Comparison of ENCODE assay signal across 28 cellular contexts in the genomic region with DNA sequence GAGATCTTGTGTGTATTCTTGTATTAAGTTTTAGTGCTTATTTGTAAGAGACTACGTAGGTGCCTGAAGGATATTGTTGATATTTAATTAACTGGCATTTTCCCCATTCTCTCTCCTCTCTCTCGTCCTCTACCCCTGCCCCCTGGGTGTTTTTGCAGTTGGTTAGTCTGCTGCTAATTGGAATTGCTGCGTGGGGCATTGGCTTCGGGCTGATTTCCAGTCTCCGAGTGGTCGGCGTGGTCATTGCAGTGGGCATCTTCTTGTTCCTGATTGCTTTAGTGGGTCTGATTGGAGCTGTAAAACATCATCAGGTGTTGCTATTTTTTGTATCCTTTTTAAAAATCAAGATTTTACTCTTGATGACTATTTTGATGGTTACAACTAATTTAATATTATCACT. TPM values are rescaled to one million over a fixed set of nuclear protein-coding genes. Genes with fewer than 3 reads are reported as not detected.
"Had no signal": no experiment of that assay in that cellular context is flagged by ENCODE, and none has a peak within 500 bp of the region (broad histone marks: within the 10 kb centered on the region; RNA-seq: fewer than 3 reads in every experiment).

No MANE protein-coding gene starts in this region.

- H3K4me3 ChIP-seq: gastrocnemius medialis, heart left ventricle, hepatocyte, left lung, prostate gland, right atrium auricular region, sigmoid colon, testis, tibial artery had no signal

- H3K36me3 ChIP-seq: gastrocnemius medialis, heart left ventricle, left lung, prostate gland, right atrium auricular region, sigmoid colon, tibial artery had no signal

- H3K27ac ChIP-seq: epithelial cell of prostate, gastrocnemius medialis, heart left ventricle, hepatocyte, left lung, prostate gland, right atrium auricular region, sigmoid colon, testis, tibial artery had no signal

- ATAC-seq: esophagus mucosa; gastrocnemius medialis; heart left ventricle; left cardiac atrium; left lung; naive thymus-derived CD4-positive, alpha-beta T cell; stimulated activated effector memory CD8-positive, alpha-beta T cell treated with anti-CD3 and anti-CD28 coated beads, Interleukin-12 subunit alpha, Interleukin-12 subunit beta, amount 100 ng/mL, for 72 hours had no signal

- H3K9me3 ChIP-seq: gastrocnemius medialis, heart left ventricle, left lung, prostate gland, right atrium auricular region, sigmoid colon, testis, tibial artery had no signal

- H3K4me1 ChIP-seq: gastrocnemius medialis, left lung, prostate gland, right atrium auricular region, sigmoid colon, testis, tibial artery had no signal

- DNase-seq: cortex of kidney; effector CD4-positive, alpha-beta T cell; foreskin fibroblast; gastrocnemius medialis; heart left ventricle; left cardiac atrium; left lung; mesenchymal stem cell; midbrain; naive thymus-derived CD4-positive, alpha-beta T cell; nucleus accumbens; sigmoid colon; stimulated activated CD4-positive, alpha-beta T cell treated with anti-CD3 and anti-CD28 coated beads, Interleukin-2, amount 100 ng/mL, for 24 hours; stimulated activated CD4-positive, alpha-beta T cell treated with anti-CD3 and anti-CD28 coated beads, Interleukin-4, amount 100 ng/mL, for 24 hours; stimulated activated naive CD4-positive, alpha-beta T cell treated with Interleukin-2 at 50 U/mL for 16 hours; substantia nigra; testis; tibial artery had no signal

- H3K27me3 ChIP-seq: gastrocnemius medialis, heart left ventricle, hepatocyte, left lung, right atrium auricular region, sigmoid colon, testis, tibial artery had no signal

RNA-seq across cellular contexts. Expression of a gene that starts 28.7 kb away (rescaled TPM):
- total RNA-seq: dermis microvascular lymphatic vessel endothelial cell; glomerular endothelial cell; heart left ventricle; left cardiac atrium; lung microvascular endothelial cell; naive thymus-derived CD4-positive, alpha-beta T cell; osteocyte; right atrium auricular region; sigmoid colon had no signal
